21 cellular contexts compared by ENCODE assay signal in the genomic region with DNA sequence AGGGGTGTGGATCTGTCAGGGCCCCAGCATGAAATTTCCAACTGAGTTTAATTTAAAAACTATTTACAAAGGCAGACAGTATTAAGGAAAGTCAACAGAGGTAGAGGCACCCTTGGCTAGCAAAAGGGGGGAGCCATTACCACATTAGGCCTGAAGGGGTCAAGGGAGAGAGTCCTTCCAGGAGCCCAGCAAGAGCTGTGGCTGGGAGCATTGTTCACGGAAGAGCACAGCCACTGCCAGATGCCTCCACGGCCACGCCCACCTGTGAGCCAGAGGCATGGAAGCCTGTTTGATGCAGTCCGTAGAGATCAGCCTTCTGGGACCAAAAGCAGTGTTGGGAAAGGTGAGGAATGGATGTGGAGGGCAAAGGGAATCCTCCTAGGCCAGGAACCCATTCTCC.
DNase-seq lines count a peak whose midpoint lies in the region; ATAC-seq lines count a peak whose summit lies in the region.
"Had no signal": no experiment of that assay in that cellular context is flagged by ENCODE, and none has a peak within 500 bp of the region (broad histone marks: within the 10 kb centered on the region; RNA-seq: fewer than 3 reads in every experiment).

No MANE protein-coding gene starts in this region.

- no peaks in the 10 kb centered on the region for H3K36me3 ChIP-seq in MG63
- H3K36me3 ChIP-seq: vagina had no signal

- no peaks in the 10 kb centered on the region for H3K27me3 ChIP-seq in MG63
- H3K27me3 ChIP-seq: hepatocyte, vagina had no signal

- intact Hi-C loops in left ventricle myocardium superior (cut with micrococcal nuclease), result no loop called here
- intact Hi-C loops in Right ventricle myocardium inferior (cut with DNase I), result no loop called here

- DNase-seq in left ventricle myocardium superior (no peak), Right ventricle myocardium inferior (ENCODE audit: missing footprints) (no peak), NCI-H69 (lab: John Stamatoyannopoulos, UW) (peak; percentile 91), iPS-NIHi11 (ENCODE audit: low spot score) (peak; percentile 51), 8988T (no peak), NCI-H1694 (lab: John Stamatoyannopoulos, UW) (no peak), MG63 (no peak)
- DNase-seq: activated CD4-positive, alpha-beta T cell treated with anti-CD3 and anti-CD28 coated beads for 1 hour; activated T-cell treated with anti-CD3 and anti-CD28 coated beads, Interleukin-2, amount 50 U/mL, for 72 hours; HCEC 1CT; kidney; mesenchymal stem cell; NCI-H1436 treated with DMSO at 0.1 percent for 48 hours; NCI-H2227 treated with DMSO at 0.1 percent for 48 hours; stimulated activated CD4-positive, alpha-beta T cell treated with anti-CD3 and anti-CD28 coated beads, Interleukin-4, amount 100 ng/mL, for 24 hours had no signal

- H3K4me3 ChIP-seq in MG63, result no peak overlapping the region
- H3K4me3 ChIP-seq: GM12878, hepatocyte, smooth muscle cell, vagina had no signal

- ATAC-seq in left ventricle myocardium superior (peak; percentile 22), Right ventricle myocardium inferior (no peak), GM18517 (IDR thresholded peaks at IDR 0.05; ENCODE audit: unreplicated experiment) (no peak)
- ATAC-seq: activated T-cell treated with anti-CD3 and anti-CD28 coated beads, Interleukin-2, amount 50 U/mL, for 72 hours; GM12878; natural killer cell treated with Interleukin-12 subunit alpha and Interleukin-12 subunit beta and Interleukin-15 and Interleukin-18, amount 100 ng/mL, for 72 hours had no signal

- no peaks in the 10 kb centered on the region for H3K9me3 ChIP-seq in MG63
- H3K9me3 ChIP-seq: vagina had no signal

Comparison
In these comparisons a context has a peak if more than half of its experiments do, and no peak if none do; other contexts are left out.
1. DNase-seq: peak in NCI-H69 (single experiment) and iPS-NIHi11 (single experiment); none in left ventricle myocardium superior (single experiment), Right ventricle myocardium inferior (single experiment), 8988T (single experiment), NCI-H1694 (single experiment) and MG63 (single experiment).